ENCODE assay signal across 1 cellular context in genomic region chr16:642189-643049, GRCh38.
TF ChIP-seq lines count a peak whose summit lies in the region.

No MANE protein-coding gene starts in this region.

TF ChIP-seq in K562, 482 proteins besides CTCF, POLR2A, EP300 and RAD21 (continued from another document):
- peak; percentile 41; the same call in 1 of the 2 replicates for TF ChIP-seq HMGXB4 (CRISPR knock-in tag; IDR thresholded peaks at IDR 0.05)
- no peak for TF ChIP-seq MECOM (CRISPR knock-in tag; IDR thresholded peaks at IDR 0.05)
- 0 out of 2 replicates have a peak, but pooled peaks have one; percentile 59 for TF ChIP-seq E2F3 (CRISPR knock-in tag; IDR thresholded peaks at IDR 0.05)
- TF ChIP-seq KDM5B (IDR thresholded peaks at IDR 0.05; ENCODE audit: insufficient replicate concordance, low read depth, low read length) = peak; percentile 50
- TF ChIP-seq HEY1 (CRISPR knock-in tag; IDR thresholded peaks at IDR 0.05; ENCODE audit: borderline replicate concordance) = no peak
